11 cellular contexts compared by ENCODE assay signal in the genomic region with DNA sequence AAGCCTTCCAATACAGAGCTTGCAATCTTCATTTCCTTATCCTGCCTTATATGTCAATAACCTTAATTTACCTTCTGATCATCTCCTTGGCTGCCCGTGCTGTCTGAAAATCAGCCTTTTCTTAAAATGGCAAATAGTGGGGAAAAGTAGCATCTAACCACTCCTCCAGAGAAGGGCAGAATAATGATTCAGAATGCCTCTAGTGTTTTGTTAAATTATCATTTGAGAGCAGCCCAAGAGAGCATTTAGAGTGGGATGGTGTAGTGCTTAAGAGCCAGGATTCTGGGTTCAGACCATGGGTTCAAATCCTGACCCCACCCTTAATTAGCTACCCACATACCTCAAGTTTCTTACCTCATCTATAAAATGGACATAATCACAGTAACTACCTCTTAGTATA. TPM values are rescaled to one million over a fixed set of nuclear protein-coding genes. Genes with fewer than 3 reads are reported as not detected.
A peak's percentile ranks its signal among the peaks of the same experiment; 100 is the strongest.
DNase-seq lines count a peak whose midpoint lies in the region; ATAC-seq and TF ChIP-seq lines count a peak whose summit lies in the region.
"Had no signal": no experiment of that assay in that cellular context is flagged by ENCODE, and none has a peak within 500 bp of the region (broad histone marks: within the 10 kb centered on the region; RNA-seq: fewer than 3 reads in every experiment).

No MANE protein-coding gene starts in this region.

- H3K4me3 Mint-ChIP-seq in nephron (no peak overlapping the region), immature natural killer cell (peak overlapping the region in 2 of 5 donors; percentile 12 to 33)

- BruUV-seq in mammary epithelial cell (replicated peaks; lab: Mats Ljungman, UMichigan), result no TSS peak

- no peaks in the 10 kb centered on the region for H3K79me2 ChIP-seq in mammary epithelial cell (ENCODE audit: insufficient read depth, low read length)

- no peaks in the 10 kb centered on the region for H3K4me1 ChIP-seq in right cardiac atrium (ENCODE audit: control insufficient read depth, insufficient read depth, low read length)
- peaks cover 28% of the 10 kb centered on the region for H3K4me1 ChIP-seq in mammary epithelial cell (ENCODE audit: insufficient read depth, low read length)

- H3K4me3 ChIP-seq in right cardiac atrium (ENCODE audit: low read length), result peak overlapping the region; percentile 32
- no peak overlapping the region for H3K4me3 ChIP-seq in mammary epithelial cell (replicated peaks in 1 of 3; ENCODE audit: insufficient read depth in 1 of 3, low read depth in 2 of 3, low read length in 3 of 3)

- dilution Hi-C loops in mammary epithelial cell (cut with HindIII; ENCODE audit: low sequenced_read_pairs), result no loop called here

- H3K4me1 Mint-ChIP-seq in nephron (peaks cover 32% of the 10 kb centered on the region), immature natural killer cell (peaks cover 0 to 6% of the 10 kb centered on the region in 2 donors)

- 50% methylated on average over 1 of the region's 1 CpG for WGBS in right cardiac atrium
- 0% methylated on average over 1 of the region's 1 CpG for WGBS in mammary epithelial cell (ENCODE audit: low coverage, missing lambda C conversion rate)

- DNase-seq in right cardiac atrium (no peak), cardiac septum (ENCODE audit: low spot score) (no peak), mammary epithelial cell (no peak), nucleus accumbens (lab: John Stamatoyannopoulos, UW) (no peak), immature natural killer cell (no peak)
- DNase-seq: NCI-H446 had no signal

- H3K27ac ChIP-seq in right cardiac atrium (ENCODE audit: low read length) (peak overlapping the region; percentile 72), mammary epithelial cell (ENCODE audit: insufficient read depth, low read depth, low read length) (peak overlapping the region; percentile 79)

- H3K27me3 Mint-ChIP-seq in nephron (ENCODE audit: low read depth) (no peaks in the 10 kb centered on the region), immature natural killer cell (ENCODE audit: low read depth in 3 of 3) (peaks cover 0 to 2% (median under 1%) of the 10 kb centered on the region in 3 donors)

- H3K9me3 Mint-ChIP-seq in nephron (no peaks in the 10 kb centered on the region), immature natural killer cell (no peaks in the 10 kb centered on the region)

- H3K27ac Mint-ChIP-seq in nephron, result peak overlapping the region in 2 of 3 experiments; percentile 10 to 52
- peak overlapping the region in 1 of 6 donors; percentile 78 for H3K27ac Mint-ChIP-seq in immature natural killer cell

- H3K27me3 ChIP-seq in right cardiac atrium (ENCODE audit: control insufficient read depth, insufficient read depth), result no peaks in the 10 kb centered on the region
- H3K27me3 ChIP-seq in mammary epithelial cell (ENCODE audit: insufficient read depth, low read length), result no peaks in the 10 kb centered on the region

- ATAC-seq in right cardiac atrium (no peak), HG03571 (IDR thresholded peaks at IDR 0.05; ENCODE audit: unreplicated experiment) (no peak), GM21723 (IDR thresholded peaks at IDR 0.05; ENCODE audit: unreplicated experiment) (no peak)

- no peaks in the 10 kb centered on the region for H3K36me3 Mint-ChIP-seq in nephron (ENCODE audit: low read depth)
- no peaks in the 10 kb centered on the region for H3K36me3 Mint-ChIP-seq in immature natural killer cell
- H3K36me3 Mint-ChIP-seq: CD14-positive monocyte had no signal

- no peaks in the 10 kb centered on the region for H3K36me3 ChIP-seq in mammary epithelial cell (ENCODE audit: insufficient read depth, low read length)

- H3K4me2 ChIP-seq in mammary epithelial cell (ENCODE audit: insufficient read depth, low read depth, low read length), result peak overlapping the region; percentile 62

- no peaks in the 10 kb centered on the region for H3K9me3 ChIP-seq in right cardiac atrium (ENCODE audit: control insufficient read depth, low read length)
- no peaks in the 10 kb centered on the region for H3K9me3 ChIP-seq in mammary epithelial cell (replicated peaks; ENCODE audit: insufficient read depth, low read length)

- peak overlapping the region; percentile 74 for H2AFZ ChIP-seq in mammary epithelial cell (ENCODE audit: low read depth, low read length)

- H3K9ac ChIP-seq in mammary epithelial cell (ENCODE audit: insufficient read depth, low read length), result peak overlapping the region; percentile 60

- TF ChIP-seq CTCF in mammary epithelial cell (conservative IDR thresholded peaks at IDR 0.05 in 1 of 2, IDR thresholded peaks at IDR 0.05 in 1 of 2; ENCODE audit: extremely low read depth in 1 of 2, insufficient read depth in 1 of 2, low read depth in 1 of 2, low read length in 2 of 2) (no peak), nephron (IDR thresholded peaks at IDR 0.05; ENCODE audit: unreplicated experiment in 3 of 3) (no peak)

- in situ Hi-C loops in mammary epithelial cell (cut with MboI; ENCODE audit: low sequenced_read_pairs in 2 of 2), result no loop called here

- H4K20me1 ChIP-seq in mammary epithelial cell (ENCODE audit: insufficient read depth, low read length), result no peaks in the 10 kb centered on the region

- intact Hi-C loops in right cardiac atrium (cut with DNase I) (no loop called here), cardiac septum (cut with DNase I) (no loop called here), mammary epithelial cell (cut with micrococcal nuclease) (no loop called here)

- CTCF ChIA-PET in mammary epithelial cell (lab: Charles Lee; ENCODE audit: low non-redundant PET), result no interaction called here

RNA-seq across cellular contexts. Expression of a gene that starts 4.6 kb away (rescaled TPM):
- total RNA-seq in right cardiac atrium (1 to 10 TPM; 3.6 to 5.9 (median 4.5) TPM), cardiac septum (6.9 TPM), mammary epithelial cell (10 to 100 TPM; 17.9 to 38.8 TPM)
- polyA plus RNA-seq in right cardiac atrium (10.9 TPM), mammary epithelial cell (24.8 TPM), immature natural killer cell (not detected)
- polyA minus RNA-seq in mammary epithelial cell, result 9.4 TPM
- polyA plus RNA-seq: CD14-positive monocyte had no signal

RNA-seq across cellular contexts. Expression of a gene that starts 8.0 kb away (rescaled TPM):
- total RNA-seq in right cardiac atrium (10 to 100 TPM in 3 of 4 donors, 1 to 10 TPM in 1; 9.2 to 10.6 (median 10.2) TPM), cardiac septum (12.6 TPM), mammary epithelial cell (10 to 100 TPM; 18.3 to 43.5 TPM)
- polyA plus RNA-seq in right cardiac atrium (4.5 TPM), mammary epithelial cell (24.6 TPM), immature natural killer cell (10 to 100 TPM in 1 of 3 donors, 1 to 10 TPM in 2; 8.8 to 24.2 (median 9.8) TPM)
- 77.0 TPM for polyA minus RNA-seq in mammary epithelial cell

RNA-seq across cellular contexts. Expression of a gene that starts 16.9 kb away (rescaled TPM):
- 100 to 1,000 TPM; 182 to 249 (median 234) TPM for total RNA-seq in right cardiac atrium
- polyA plus RNA-seq in right cardiac atrium, result 280 TPM
- 208 TPM for total RNA-seq in cardiac septum
- total RNA-seq in mammary epithelial cell, result 100 to 1,000 TPM; 111 to 118 TPM
- 155 TPM for polyA plus RNA-seq in mammary epithelial cell
- 123 TPM for polyA minus RNA-seq in mammary epithelial cell
- 100 to 1,000 TPM; 238 to 266 (median 252) TPM for polyA plus RNA-seq in immature natural killer cell

RNA-seq across cellular contexts. Expression of a gene that starts 35.8 kb away (rescaled TPM):
- not detected for total RNA-seq in right cardiac atrium
- not detected for polyA plus RNA-seq in right cardiac atrium
- not detected for total RNA-seq in cardiac septum
- under 1 TPM in 1 of 2 donors, not detected in 1; under 0.01 TPM for total RNA-seq in mammary epithelial cell
- 0.09 TPM for polyA plus RNA-seq in mammary epithelial cell
- not detected for polyA minus RNA-seq in mammary epithelial cell
- polyA plus RNA-seq in immature natural killer cell, result under 1 TPM in 1 of 3 donors, not detected in 2; 0.07 TPM

RNA-seq across cellular contexts. Expression of a gene that starts 58.3 kb away (rescaled TPM):
- total RNA-seq in right cardiac atrium (not detected), cardiac septum (not detected), mammary epithelial cell (not detected)
- polyA plus RNA-seq in right cardiac atrium (not detected), mammary epithelial cell (not detected), immature natural killer cell (not detected)
- not detected for polyA minus RNA-seq in mammary epithelial cell
- total RNA-seq: T-helper 1 cell treated with Interleukin-12 subunit alpha and Interleukin-12 subunit beta and Interleukin-4 antibody, amounts not matched to agents 30 ng/mL and 1 ng/mL, for 36 hours had no signal
